ENCODE assay signal across 29 cellular contexts in genomic region chr18:46578987-46579386, GRCh38.
"Had no signal": no experiment of that assay in that cellular context is flagged by ENCODE, and none has a peak within 500 bp of the region (broad histone marks: within the 10 kb centered on the region; RNA-seq: fewer than 3 reads in every experiment).

No MANE protein-coding gene starts in this region.

- H3K4me3 ChIP-seq: neural progenitor cell, ovary, psoas muscle, right lobe of liver, sigmoid colon, stomach, thoracic aorta, thyroid gland, tibial nerve, upper lobe of left lung, vagina had no signal

- FAIRE-seq: small intestine, urothelium cell line had no signal

- H3K4me1 ChIP-seq: neural progenitor cell, parathyroid adenoma, psoas muscle, right lobe of liver, sigmoid colon, stomach, tibial nerve, upper lobe of left lung, vagina had no signal

- H3K9me3 ChIP-seq: neutrophil, ovary, right lobe of liver, thyroid gland, vagina had no signal

- H3K27me3 Mint-ChIP-seq: progenitor cell of endocrine pancreas had no signal

- H3K4me3 Mint-ChIP-seq: natural killer cell; nephron; neural progenitor cell; stimulated activated effector memory CD8-positive, alpha-beta T cell treated with anti-CD3 and anti-CD28 coated beads, Interleukin-12 subunit alpha, Interleukin-12 subunit beta, amount 100 ng/mL, for 72 hours; stimulated activated naive B cell treated with anti-CD40 and anti-IgM and Interleukin-4, amounts not matched to agents 10 μg/mL and 1 μg/mL and 100 μg/mL, for 72 hours; stimulated activated naive CD8-positive, alpha-beta T cell treated with anti-CD3 and anti-CD28 coated beads, Interleukin-15, Interleukin-2, amounts not matched to agents 100 ng/mL and 50 ng/mL, for 24 hours had no signal

- DNase-seq: natural killer cell; nucleus accumbens; ovary; psoas muscle; right cardiac atrium; right lobe of liver; sigmoid colon; small intestine; stimulated activated CD4-positive, alpha-beta T cell treated with anti-CD3 and anti-CD28 coated beads, Interleukin-15, amount 100 ng/mL, for 24 hours; stimulated activated CD4-positive, alpha-beta T cell treated with anti-CD3 and anti-CD28 coated beads, Interleukin-2, amount 100 ng/mL, for 24 hours; stimulated activated CD4-positive, alpha-beta T cell treated with anti-CD3 and anti-CD28 coated beads, Interleukin-2, amount 100 ng/mL, for 48 hours; stimulated activated CD4-positive, alpha-beta T cell treated with anti-CD3 and anti-CD28 coated beads, Interleukin-4, amount 100 ng/mL, for 24 hours; stimulated activated naive B cell treated with anti-CD40 and anti-IgM and Interleukin-4, amounts not matched to agents 10 μg/mL and 1 μg/mL and 100 μg/mL, for 72 hours; stimulated activated naive CD4-positive, alpha-beta T cell treated with Interleukin-2 at 50 U/mL for 16 hours; stomach; thyroid gland; trophoblast cell; upper lobe of left lung had no signal

- H3K36me3 ChIP-seq: neural progenitor cell, ovary, right lobe of liver, sigmoid colon, stomach, thoracic aorta, thyroid gland, tibial nerve, upper lobe of left lung, vagina had no signal

- H3K9ac ChIP-seq: neural progenitor cell, parathyroid adenoma had no signal

- H3K4me2 ChIP-seq: neural progenitor cell had no signal

- H3K36me3 Mint-ChIP-seq: neural progenitor cell; stimulated activated effector memory CD8-positive, alpha-beta T cell treated with anti-CD3 and anti-CD28 coated beads, Interleukin-12 subunit alpha, Interleukin-12 subunit beta, amount 100 ng/mL, for 72 hours had no signal

- H3K27ac Mint-ChIP-seq: natural killer cell; nephron; neural progenitor cell; progenitor cell of endocrine pancreas; stimulated activated effector memory CD8-positive, alpha-beta T cell treated with anti-CD3 and anti-CD28 coated beads, Interleukin-12 subunit alpha, Interleukin-12 subunit beta, amount 100 ng/mL, for 72 hours; stimulated activated naive B cell treated with anti-CD40 and anti-IgM and Interleukin-4, amounts not matched to agents 10 μg/mL and 1 μg/mL and 100 μg/mL, for 72 hours; stimulated activated naive CD8-positive, alpha-beta T cell treated with anti-CD3 and anti-CD28 coated beads, Interleukin-15, Interleukin-2, amounts not matched to agents 100 ng/mL and 50 ng/mL, for 24 hours had no signal

- H3K4me1 Mint-ChIP-seq: natural killer cell; nephron; neural progenitor cell; stimulated activated effector memory CD8-positive, alpha-beta T cell treated with anti-CD3 and anti-CD28 coated beads, Interleukin-12 subunit alpha, Interleukin-12 subunit beta, amount 100 ng/mL, for 72 hours had no signal

- H3K27ac ChIP-seq: neural progenitor cell, neutrophil, ovary, parathyroid adenoma, psoas muscle, right lobe of liver, sigmoid colon, stomach, thoracic aorta, thyroid gland, tibial nerve, upper lobe of left lung, vagina had no signal

- ATAC-seq: natural killer cell; psoas muscle; right cardiac atrium; right lobe of liver; stimulated activated effector memory CD8-positive, alpha-beta T cell treated with anti-CD3 and anti-CD28 coated beads, Interleukin-12 subunit alpha, Interleukin-12 subunit beta, amount 100 ng/mL, for 72 hours; stimulated activated naive B cell treated with anti-CD40 and anti-IgM and Interleukin-4, amounts not matched to agents 10 μg/mL and 1 μg/mL and 100 μg/mL, for 72 hours had no signal

- H2AFZ ChIP-seq: neural progenitor cell, parathyroid adenoma had no signal

- H3K27me3 ChIP-seq: neural progenitor cell, neutrophil, ovary, right lobe of liver, sigmoid colon, stomach, thyroid gland, tibial nerve, upper lobe of left lung, vagina had no signal
